In genomic region chr12:48157889-48158370, GRCh38 we compare ENCODE assay signal across 8 cellular contexts. TPM values are rescaled to one million over a fixed set of nuclear protein-coding genes. Genes with fewer than 3 reads are reported as not detected.
DNase-seq lines count a peak whose midpoint lies in the region; ATAC-seq and TF ChIP-seq lines count a peak whose summit lies in the region.

No MANE protein-coding gene starts in this region.

- TF ChIP-seq CTCF in RWPE1 (conservative IDR thresholded peaks at IDR 0.05; ENCODE audit: low read depth), result no peak

- H3K4me1 ChIP-seq in esophagus (ENCODE audit: control insufficient read depth in 2 of 2, insufficient read depth in 2 of 2, low read length in 1 of 2) (no peaks in the 10 kb centered on the region), skeletal muscle satellite cell (ENCODE audit: control insufficient read depth, insufficient read depth, low read length) (peaks cover 10% of the 10 kb centered on the region)

- peak; percentile 3 for ATAC-seq in GM21526 (IDR thresholded peaks at IDR 0.05; ENCODE audit: low FRiP score, unreplicated experiment)

- peak overlapping the region; percentile 92 for H3K9ac ChIP-seq in skeletal muscle satellite cell (ENCODE audit: low read depth, low read length)

- H3K4me2 ChIP-seq in skeletal muscle satellite cell (ENCODE audit: low read length), result peak overlapping the region; percentile 83

- H3K27me3 ChIP-seq in esophagus (ENCODE audit: control insufficient read depth in 1 of 2, insufficient read depth in 2 of 2, low read length in 2 of 2), result no peaks in the 10 kb centered on the region
- H3K27me3 ChIP-seq in skeletal muscle satellite cell (ENCODE audit: control insufficient read depth, insufficient read depth, low read length), result peaks cover 15% of the 10 kb centered on the region

- DNase-seq in RWPE1 (ENCODE audit: low spot score), result no peak
- no peak for DNase-seq in RKO (ENCODE audit: low spot score)
- DNase-seq in pons (ENCODE audit: low spot score), result no peak
- DNase-seq in SKM-1 treated with dmso at 0.1 percent for 144 hours (lab: John Stamatoyannopoulos, UW; ENCODE audit: unreplicated experiment), result no peak
- no peak for DNase-seq in GM19238 (ENCODE audit: insufficient read length, low spot score)

- no peaks in the 10 kb centered on the region for H3K36me3 ChIP-seq in esophagus (ENCODE audit: control insufficient read depth in 2 of 2, insufficient read depth in 2 of 2, low read length in 1 of 2)
- H3K36me3 ChIP-seq in skeletal muscle satellite cell (ENCODE audit: insufficient read depth, low read length), result peaks cover 4% of the 10 kb centered on the region

- H3K4me3 ChIP-seq in esophagus (ENCODE audit: low read depth in 1 of 2, low read length in 2 of 2) (peak overlapping the region; percentile 91 to 92), skeletal muscle satellite cell (ENCODE audit: low read length) (peak overlapping the region; percentile 99)

- CTCF ChIA-PET in RWPE1 (lab: Yijun Ruan, JAX), result interaction anchor here (0.6 to 1.1 kb wide), 3 partner anchors 9 to 109 kb away, joined by 4 to 17 read pairs (median 4); no protein-coding TSS in a partner anchor

- peak overlapping the region; percentile 77 for H3K27ac ChIP-seq in RWPE1
- H3K27ac ChIP-seq in esophagus (ENCODE audit: low read depth in 2 of 2, low read length in 1 of 2), result peak overlapping the region; percentile 81 to 89

- H3K9me3 ChIP-seq in esophagus (ENCODE audit: control insufficient read depth in 2 of 2, insufficient read depth in 1 of 2, low read depth in 1 of 2, low read length in 1 of 2) (no peaks in the 10 kb centered on the region), skeletal muscle satellite cell (replicated peaks; ENCODE audit: low read length) (no peaks in the 10 kb centered on the region)

- 58 to 61% methylated on average over 3 of the region's 3 CpGs for WGBS in esophagus, 2 donors

- POLR2A ChIA-PET in RWPE1 (lab: Yijun Ruan, JAX; ENCODE audit: low non-redundant PET), result no interaction called here

RNA-seq across cellular contexts. Expression of gene ASB8, which starts 0.6 kb away (rescaled TPM):
- 10 to 100 TPM in 1 of 2 donors, 1 to 10 TPM in 1; 9.9 to 16.4 TPM for polyA plus RNA-seq in esophagus
- total RNA-seq in skeletal muscle satellite cell (2012; rRNA removed), result 14.7 and 24.5 TPM in 2 replicates

RNA-seq across cellular contexts. Expression of gene CCDC184, which starts 25.5 kb away (rescaled TPM):
- polyA plus RNA-seq in esophagus, result under 1 TPM; 0.28 to 0.80 TPM
- total RNA-seq in skeletal muscle satellite cell (2012; rRNA removed), result under 0.01 and 0.22 TPM in 2 replicates

RNA-seq across cellular contexts. Expression of gene PFKM, which starts 38.8 kb away (rescaled TPM):
- polyA plus RNA-seq in esophagus, result 10 to 100 TPM; 15.4 to 21.6 TPM
- 66.4 and 73.3 TPM in 2 replicates for total RNA-seq in skeletal muscle satellite cell (2012; rRNA removed)

RNA-seq across cellular contexts. Expression of gene OR10AD1, which starts 45.2 kb away (rescaled TPM):
- polyA plus RNA-seq in esophagus, result not detected
- not detected in 2 replicates for total RNA-seq in skeletal muscle satellite cell (2012; rRNA removed)

RNA-seq across cellular contexts. Expression of gene SENP1, which starts 52.1 kb away (rescaled TPM):
- polyA plus RNA-seq in esophagus, result 1 to 10 TPM; 2.7 to 3.9 TPM
- 13.9 and 15.1 TPM in 2 replicates for total RNA-seq in skeletal muscle satellite cell (2012; rRNA removed)
